Comparison of ENCODE assay signal across 9 cellular contexts in genomic region chr6:106799008-106799952, GRCh38.
A peak's percentile ranks its signal among the peaks of the same experiment; 100 is the strongest.
DNase-seq lines count a peak whose midpoint lies in the region; ATAC-seq and TF ChIP-seq lines count a peak whose summit lies in the region.
"Had no signal": no experiment of that assay in that cellular context is flagged by ENCODE, and none has a peak within 500 bp of the region (broad histone marks: within the 10 kb centered on the region; RNA-seq: fewer than 3 reads in every experiment).

No MANE protein-coding gene starts in this region.

- peaks cover 8% of the 10 kb centered on the region for H3K4me1 Mint-ChIP-seq in activated CD4-positive, alpha-beta T cell treated with anti-CD3 and anti-CD28 coated beads, Interleukin-2, amount 10 ng/mL, durations not matched to agents 7 days and 5 days
- H3K4me1 Mint-ChIP-seq in activated CD4-positive, alpha-beta T cell treated with anti-CD3 and anti-CD28 coated beads for 36 hours = no peaks in the 10 kb centered on the region
- peaks cover 30% of the 10 kb centered on the region for H3K4me1 Mint-ChIP-seq in endodermal cell
- peaks cover 9 to 12% of the 10 kb centered on the region in 2 donors for H3K4me1 Mint-ChIP-seq in stimulated activated naive B cell treated with anti-CD40 and anti-IgM and Interleukin-4, amounts not matched to agents 10 μg/mL and 1 μg/mL and 100 μg/mL, for 72 hours

- no peak for TF ChIP-seq CTCF in endodermal cell (conservative IDR thresholded peaks at IDR 0.05)

- peaks cover 25% of the 10 kb centered on the region for H3K27me3 Mint-ChIP-seq in activated CD4-positive, alpha-beta T cell treated with anti-CD3 and anti-CD28 coated beads, Interleukin-2, amount 10 ng/mL, durations not matched to agents 7 days and 5 days
- H3K27me3 Mint-ChIP-seq in activated CD4-positive, alpha-beta T cell treated with anti-CD3 and anti-CD28 coated beads for 36 hours = peaks cover 20% of the 10 kb centered on the region
- H3K27me3 Mint-ChIP-seq in endodermal cell (ENCODE audit: insufficient read depth) = no peaks in the 10 kb centered on the region
- peaks cover 0 to 4% of the 10 kb centered on the region in 2 donors for H3K27me3 Mint-ChIP-seq in stimulated activated naive B cell treated with anti-CD40 and anti-IgM and Interleukin-4, amounts not matched to agents 10 μg/mL and 1 μg/mL and 100 μg/mL, for 72 hours

- H3K36me3 Mint-ChIP-seq in activated CD4-positive, alpha-beta T cell treated with anti-CD3 and anti-CD28 coated beads, Interleukin-2, amount 10 ng/mL, durations not matched to agents 7 days and 5 days (ENCODE audit: low read depth) = no peaks in the 10 kb centered on the region
- no peaks in the 10 kb centered on the region for H3K36me3 Mint-ChIP-seq in activated CD4-positive, alpha-beta T cell treated with anti-CD3 and anti-CD28 coated beads for 36 hours (ENCODE audit: low read depth)
- H3K36me3 Mint-ChIP-seq in endodermal cell (ENCODE audit: low read depth) = no peaks in the 10 kb centered on the region
- H3K36me3 Mint-ChIP-seq in stimulated activated naive B cell treated with anti-CD40 and anti-IgM and Interleukin-4, amounts not matched to agents 10 μg/mL and 1 μg/mL and 100 μg/mL, for 72 hours = no peaks in the 10 kb centered on the region

- H3K27me3 ChIP-seq in endodermal cell (ENCODE audit: control insufficient read depth, insufficient read depth, low read length, poor library complexity, severe bottlenecking) = no peaks in the 10 kb centered on the region

- peaks cover 2% of the 10 kb centered on the region for H3K4me1 ChIP-seq in endodermal cell (ENCODE audit: control insufficient read depth, insufficient read depth, low read length)

- CTCF ChIA-PET in activated CD4-positive, alpha-beta T cell treated with anti-CD3 and anti-CD28 coated beads, Interleukin-2, amount 10 ng/mL, durations not matched to agents 7 days and 5 days (lab: Charles Lee) = no interaction called here
- CTCF ChIA-PET in activated CD4-positive, alpha-beta T cell treated with anti-CD3 and anti-CD28 coated beads for 36 hours (lab: Charles Lee) = no interaction called here

- no peak for ATAC-seq in activated CD4-positive, alpha-beta T cell treated with anti-CD3 and anti-CD28 coated beads for 36 hours
- peak; percentile 61 to 67 for ATAC-seq in stimulated activated naive B cell treated with anti-CD40 and anti-IgM and Interleukin-4, amounts not matched to agents 10 μg/mL and 1 μg/mL and 100 μg/mL, for 72 hours (replicated peaks)

- H3K9me3 Mint-ChIP-seq in activated CD4-positive, alpha-beta T cell treated with anti-CD3 and anti-CD28 coated beads, Interleukin-2, amount 10 ng/mL, durations not matched to agents 7 days and 5 days = no peaks in the 10 kb centered on the region
- no peaks in the 10 kb centered on the region for H3K9me3 Mint-ChIP-seq in activated CD4-positive, alpha-beta T cell treated with anti-CD3 and anti-CD28 coated beads for 36 hours (ENCODE audit: low read depth)
- no peaks in the 10 kb centered on the region for H3K9me3 Mint-ChIP-seq in endodermal cell
- H3K9me3 Mint-ChIP-seq in stimulated activated naive B cell treated with anti-CD40 and anti-IgM and Interleukin-4, amounts not matched to agents 10 μg/mL and 1 μg/mL and 100 μg/mL, for 72 hours = no peaks in the 10 kb centered on the region

- no peak overlapping the region for H3K4me3 ChIP-seq in endodermal cell (ENCODE audit: low read length)

- no peaks in the 10 kb centered on the region for H3K9me3 ChIP-seq in endodermal cell (ENCODE audit: control insufficient read depth, low read length)

- H3K4me3 Mint-ChIP-seq in activated CD4-positive, alpha-beta T cell treated with anti-CD3 and anti-CD28 coated beads, Interleukin-2, amount 10 ng/mL, durations not matched to agents 7 days and 5 days = no peak overlapping the region
- H3K4me3 Mint-ChIP-seq in activated CD4-positive, alpha-beta T cell treated with anti-CD3 and anti-CD28 coated beads for 36 hours = no peak overlapping the region
- no peak overlapping the region for H3K4me3 Mint-ChIP-seq in endodermal cell
- H3K4me3 Mint-ChIP-seq in stimulated activated naive B cell treated with anti-CD40 and anti-IgM and Interleukin-4, amounts not matched to agents 10 μg/mL and 1 μg/mL and 100 μg/mL, for 72 hours = no peak overlapping the region

- intact Hi-C loops in activated CD4-positive, alpha-beta T cell treated with anti-CD3 and anti-CD28 coated beads for 36 hours (cut with DNase I, micrococcal nuclease) = no loop called here

- no peaks in the 10 kb centered on the region for H3K36me3 ChIP-seq in endodermal cell (ENCODE audit: control insufficient read depth, insufficient read depth, low read length)

- DNase-seq in activated CD4-positive, alpha-beta T cell treated with anti-CD3 and anti-CD28 coated beads, Interleukin-2, amount 10 ng/mL, durations not matched to agents 7 days and 5 days = peak; percentile 10
- DNase-seq in activated CD4-positive, alpha-beta T cell treated with anti-CD3 and anti-CD28 coated beads for 36 hours = no peak
- DNase-seq in HuH-7.5 (ENCODE audit: low spot score) = peak; percentile 44
- peak; percentile 59 for DNase-seq in endodermal cell
- DNase-seq in stimulated activated naive B cell treated with anti-CD40 and anti-IgM and Interleukin-4, amounts not matched to agents 10 μg/mL and 1 μg/mL and 100 μg/mL, for 72 hours = no peak
- DNase-seq in SK-N-DZ (ENCODE audit: low spot score) = no peak
- DNase-seq in activated naive CD4-positive, alpha-beta T cell treated with anti-CD3 and anti-CD28 coated beads, Interleukin-2, amount 50 U/mL, for 16 hours = no peak
- DNase-seq in putamen (ENCODE audit: low spot score) = no peak

- POLR2A ChIA-PET in activated CD4-positive, alpha-beta T cell treated with anti-CD3 and anti-CD28 coated beads, Interleukin-2, amount 10 ng/mL, durations not matched to agents 7 days and 5 days (lab: Charles Lee) = no interaction called here
- POLR2A ChIA-PET in activated CD4-positive, alpha-beta T cell treated with anti-CD3 and anti-CD28 coated beads for 36 hours (lab: Charles Lee) = no interaction called here

- no peak overlapping the region for H3K9ac ChIP-seq in endodermal cell (ENCODE audit: extremely low read depth, low read length, poor library complexity, severe bottlenecking)

- 74 to 86% methylated on average over 6 to 8 of the region's 8 CpGs for WGBS in endodermal cell (ENCODE audit: insufficient coverage in 1 of 2, insufficient read length in 1 of 2), 2 experiments

- H3K27ac ChIP-seq in endodermal cell (ENCODE audit: low read depth, low read length) = no peak overlapping the region
- H3K27ac ChIP-seq: C4-2B had no signal

- H3K27ac Mint-ChIP-seq in activated CD4-positive, alpha-beta T cell treated with anti-CD3 and anti-CD28 coated beads, Interleukin-2, amount 10 ng/mL, durations not matched to agents 7 days and 5 days = no peak overlapping the region
- H3K27ac Mint-ChIP-seq in activated CD4-positive, alpha-beta T cell treated with anti-CD3 and anti-CD28 coated beads for 36 hours = no peak overlapping the region
- H3K27ac Mint-ChIP-seq in endodermal cell = peak overlapping the region; percentile 74
- H3K27ac Mint-ChIP-seq in stimulated activated naive B cell treated with anti-CD40 and anti-IgM and Interleukin-4, amounts not matched to agents 10 μg/mL and 1 μg/mL and 100 μg/mL, for 72 hours = no peak overlapping the region

Comparison
In these comparisons a context has a peak if more than half of its experiments do, and no peak if none do; other contexts are left out.
1. DNase-seq: peak in activated CD4-positive, alpha-beta T cell treated with anti-CD3 and anti-CD28 coated beads, Interleukin-2, amount 10 ng/mL, durations not matched to agents 7 days and 5 days (single experiment), HuH-7.5 (single experiment) and endodermal cell (single experiment); none in activated CD4-positive, alpha-beta T cell treated with anti-CD3 and anti-CD28 coated beads for 36 hours (single experiment), stimulated activated naive B cell treated with anti-CD40 and anti-IgM and Interleukin-4, amounts not matched to agents 10 μg/mL and 1 μg/mL and 100 μg/mL, for 72 hours (single experiment), SK-N-DZ (single experiment), activated naive CD4-positive, alpha-beta T cell treated with anti-CD3 and anti-CD28 coated beads, Interleukin-2, amount 50 U/mL, for 16 hours (single experiment) and putamen (single experiment).